In the genomic region with DNA sequence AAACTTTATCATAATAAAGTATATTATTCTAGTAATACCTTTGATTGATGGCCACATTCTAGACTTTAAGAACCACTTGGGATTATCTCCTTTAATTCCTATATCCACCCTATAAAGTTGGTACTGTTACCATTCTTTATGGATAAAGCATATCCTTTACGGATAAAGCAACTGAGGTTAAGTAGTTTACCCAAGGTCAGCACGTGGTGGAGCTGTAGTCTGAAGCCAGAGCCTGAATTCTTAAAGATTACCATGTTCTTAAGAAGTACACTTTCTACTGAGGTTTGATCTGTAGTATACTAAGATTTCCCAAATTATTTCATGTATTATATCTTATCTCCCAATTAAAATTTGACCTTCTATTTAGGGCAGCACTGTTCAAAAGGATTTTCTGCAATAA, we compare ENCODE assay signal across 9 cellular contexts. TPM values are rescaled to one million over a fixed set of nuclear protein-coding genes. Genes with fewer than 3 reads are reported as not detected.
A peak's percentile ranks its signal among the peaks of the same experiment; 100 is the strongest.
DNase-seq lines count a peak whose midpoint lies in the region; FAIRE-seq and TF ChIP-seq lines count a peak whose summit lies in the region.
"Had no signal": no experiment of that assay in that cellular context is flagged by ENCODE, and none has a peak within 500 bp of the region (broad histone marks: within the 10 kb centered on the region; RNA-seq: fewer than 3 reads in every experiment).

No MANE protein-coding gene starts in this region.

- 8 to 27% (median 17%) methylated on average over 2 of the region's 2 CpGs for WGBS in stomach, 5 donors

- no peaks in the 10 kb centered on the region for H3K36me3 ChIP-seq in endothelial cell of umbilical vein (ENCODE audit: control insufficient read depth in 2 of 2, extremely low read depth in 1 of 2, insufficient read depth in 2 of 2, low read length in 2 of 2)
- H3K36me3 ChIP-seq in stomach = no peaks in the 10 kb centered on the region

- H3K27ac ChIP-seq in endothelial cell of umbilical vein (ENCODE audit: insufficient read depth, low read depth, low read length) = no peak overlapping the region
- no peak overlapping the region for H3K27ac ChIP-seq in stomach

- TF ChIP-seq POLR2A in endothelial cell of umbilical vein (IDR thresholded peaks at IDR 0.05; ENCODE audit: low read depth, low read length) (no peak), stomach (IDR thresholded peaks at IDR 0.05) (no peak)

- no peak overlapping the region for H3K4me3 ChIP-seq in endothelial cell of umbilical vein (replicated peaks in 1 of 3; ENCODE audit: insufficient read depth in 1 of 3, low read depth in 1 of 3, low read length in 3 of 3)
- no peak overlapping the region for H3K4me3 ChIP-seq in stomach

- peak overlapping the region; percentile 54 for H3K27ac Mint-ChIP-seq in activated naive CD8-positive, alpha-beta T cell
- H3K27ac Mint-ChIP-seq in activated naive CD8-positive, alpha-beta T cell treated with anti-CD3 and anti-CD28 coated beads for 36 hours = no peak overlapping the region

- peaks cover 40% of the 10 kb centered on the region for H3K4me1 Mint-ChIP-seq in activated naive CD8-positive, alpha-beta T cell (ENCODE audit: low read depth)
- peaks cover 32% of the 10 kb centered on the region for H3K4me1 Mint-ChIP-seq in activated naive CD8-positive, alpha-beta T cell treated with anti-CD3 and anti-CD28 coated beads for 36 hours

- no peaks in the 10 kb centered on the region for H3K9me3 Mint-ChIP-seq in activated naive CD8-positive, alpha-beta T cell (ENCODE audit: low read depth)
- H3K9me3 Mint-ChIP-seq in activated naive CD8-positive, alpha-beta T cell treated with anti-CD3 and anti-CD28 coated beads for 36 hours = no peaks in the 10 kb centered on the region

- H3K4me1 ChIP-seq in endothelial cell of umbilical vein (ENCODE audit: control insufficient read depth, extremely low read depth, insufficient read depth, low read length) (peaks cover 20% of the 10 kb centered on the region), stomach (peaks cover 12 to 35% (median 20%) of the 10 kb centered on the region in 4 donors)

- POLR2A ChIA-PET in endothelial cell of umbilical vein (lab: Charles Lee) = no interaction called here

- dilution Hi-C loops in endothelial cell of umbilical vein (cut with MboI; ENCODE audit: extremely low pct_ligation_motif_present, low sequenced_read_pairs) = no loop called here

- no peaks in the 10 kb centered on the region for H3K9me1 ChIP-seq in endothelial cell of umbilical vein (replicated peaks; ENCODE audit: control insufficient read depth, extremely low read depth, insufficient read depth, low read length)

- no peak overlapping the region for H3K4me2 ChIP-seq in endothelial cell of umbilical vein (ENCODE audit: insufficient read depth, low read length)

- no peak for TF ChIP-seq EP300 in stomach (IDR thresholded peaks at IDR 0.05)

- H2AFZ ChIP-seq in endothelial cell of umbilical vein (ENCODE audit: low read depth, low read length) = no peak overlapping the region

- H3K36me3 Mint-ChIP-seq in activated naive CD8-positive, alpha-beta T cell = peaks cover 5% of the 10 kb centered on the region
- H3K36me3 Mint-ChIP-seq in activated naive CD8-positive, alpha-beta T cell treated with anti-CD3 and anti-CD28 coated beads for 36 hours = peaks cover 15% of the 10 kb centered on the region

- H4K20me1 ChIP-seq in endothelial cell of umbilical vein (replicated peaks; ENCODE audit: control insufficient read depth, extremely low read depth, insufficient read depth, low read length) = no peaks in the 10 kb centered on the region

- H3K27me3 ChIP-seq in endothelial cell of umbilical vein (ENCODE audit: control insufficient read depth in 2 of 2, insufficient read depth in 2 of 2, low read length in 2 of 2) = no peaks in the 10 kb centered on the region
- no peaks in the 10 kb centered on the region for H3K27me3 ChIP-seq in stomach

- peaks cover 18% of the 10 kb centered on the region for H3K79me2 ChIP-seq in endothelial cell of umbilical vein (ENCODE audit: control insufficient read depth, insufficient read depth, low read length)

- intact Hi-C loops in endothelial cell of umbilical vein (cut with micrococcal nuclease) = loop anchor here (10.0 kb wide), 1 partner anchor 387 kb away; no protein-coding TSS in a partner anchor
- intact Hi-C loops in stomach (cut with DNase I; ENCODE audit: low total_unique reads) = loop anchor here (10.0 kb wide), 1 partner anchor 187 kb away; no protein-coding TSS in a partner anchor
- intact Hi-C loops in posterior cingulate gyrus (cut with DNase I) = no loop called here

- no peak for FAIRE-seq in endothelial cell of umbilical vein (lab: Jason Lieb, UNC)

- TF ChIP-seq CTCF in endothelial cell of umbilical vein (IDR thresholded peaks at IDR 0.05; ENCODE audit: extremely low read depth in 1 of 2, insufficient read depth in 1 of 2, low read depth in 1 of 2, low read length in 2 of 2) = peak; percentile 19 to 24
- TF ChIP-seq CTCF in stomach (IDR thresholded peaks at IDR 0.05) = peak in 2 of 7 experiments; percentile 24 to 42

- no peak overlapping the region for H3K4me3 Mint-ChIP-seq in activated naive CD8-positive, alpha-beta T cell
- no peak overlapping the region for H3K4me3 Mint-ChIP-seq in activated naive CD8-positive, alpha-beta T cell treated with anti-CD3 and anti-CD28 coated beads for 36 hours

- no peak overlapping the region for H3K9ac ChIP-seq in endothelial cell of umbilical vein (replicated peaks; ENCODE audit: extremely low read depth, insufficient read depth, low read length)

- H3K9me3 ChIP-seq in endothelial cell of umbilical vein (replicated peaks; ENCODE audit: control insufficient read depth, insufficient read depth, low read length) (no peaks in the 10 kb centered on the region), stomach (no peaks in the 10 kb centered on the region)

- H3K27me3 Mint-ChIP-seq in activated naive CD8-positive, alpha-beta T cell = no peaks in the 10 kb centered on the region
- no peaks in the 10 kb centered on the region for H3K27me3 Mint-ChIP-seq in activated naive CD8-positive, alpha-beta T cell treated with anti-CD3 and anti-CD28 coated beads for 36 hours

- DNase-seq in activated naive CD8-positive, alpha-beta T cell treated with anti-CD3 and anti-CD28 coated beads for 36 hours = no peak
- DNase-seq in NCI-H2227 treated with DMSO at 0.1 percent for 48 hours (lab: John Stamatoyannopoulos, UW) = peak; percentile 9
- peak; percentile 69 for DNase-seq in endothelial cell of umbilical vein (ENCODE audit: low read depth, low spot score)
- peak; percentile 37 for DNase-seq in stomach
- no peak for DNase-seq in posterior cingulate gyrus
- no peak for DNase-seq in NCI-H1930 (lab: John Stamatoyannopoulos, UW)
- no peak for DNase-seq in stimulated activated CD8-positive, alpha-beta memory T cell treated with anti-CD3 and anti-CD28 coated beads, Interleukin-4, amount 100 ng/mL, for 48 hours
- DNase-seq: DMS53 had no signal

- CTCF ChIA-PET in endothelial cell of umbilical vein (lab: Charles Lee) = interaction anchor here (0.7 to 11.1 kb wide), 18 partner anchors 14 to 199 kb away, joined by 3 to 138 read pairs (median 4); a partner anchor contains a TSS

- no TSS peak for BruUV-seq in endothelial cell of umbilical vein (replicated peaks; lab: Mats Ljungman, UMichigan)

TF ChIP-seq in endothelial cell of umbilical vein, 7 proteins besides CTCF, POLR2A, EP300 and RAD21:
- TF ChIP-seq FOS (IDR thresholded peaks at IDR 0.05; ENCODE audit: borderline replicate concordance, insufficient read depth, low read length) = no peak
- TF ChIP-seq, protein P1, sequence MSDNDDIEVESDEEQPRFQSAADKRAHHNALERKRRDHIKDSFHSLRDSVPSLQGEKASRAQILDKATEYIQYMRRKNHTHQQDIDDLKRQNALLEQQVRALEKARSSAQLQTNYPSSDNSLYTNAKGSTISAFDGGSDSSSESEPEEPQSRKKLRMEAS (IDR thresholded peaks at IDR 0.05; ENCODE audit: insufficient read depth, insufficient read length) = no peak
- TF ChIP-seq MYC (IDR thresholded peaks at IDR 0.05; ENCODE audit: low read depth, low read length) = no peak
- TF ChIP-seq JUN (IDR thresholded peaks at IDR 0.05; ENCODE audit: borderline replicate concordance, insufficient read depth, insufficient read length, low read depth) = no peak
- no peak for TF ChIP-seq POLR2AphosphoS5 (IDR thresholded peaks at IDR 0.05; ENCODE audit: insufficient read depth, low read depth, low read length)
- TF ChIP-seq GATA2 (IDR thresholded peaks at IDR 0.05; ENCODE audit: insufficient read depth, insufficient read length, low read depth, low read length) = no peak
- no peak for TF ChIP-seq EZH2 (IDR thresholded peaks at IDR 0.05; ENCODE audit: borderline replicate concordance, low read depth, low read length, severe bottlenecking)

RNA-seq across cellular contexts. Expression of a gene that starts 3.0 kb away (rescaled TPM):
- 10 to 100 TPM; 73.7 to 76.4 TPM for total RNA-seq in activated naive CD8-positive, alpha-beta T cell treated with anti-CD3 and anti-CD28 coated beads for 36 hours
- total RNA-seq in endothelial cell of umbilical vein (58.2 and 71.2 TPM in 2 replicates), stomach (100 to 1,000 TPM in 1 of 5 donors, 10 to 100 TPM in 3, 1 to 10 TPM in 1; 1.2 to 131 (median 27.5) TPM)
- polyA plus RNA-seq in endothelial cell of umbilical vein (20.3 and 27.7 TPM in 2 replicates), stomach (10 to 100 TPM; 13.7 to 26.0 (median 17.6) TPM)
- 25.3 and 29.9 TPM in 2 replicates for polyA plus RNA-seq in endothelial cell of umbilical vein (2011; cell fraction: cytosol; rRNA removed)
- 57.9 and 62.1 TPM in 2 replicates for polyA plus RNA-seq in endothelial cell of umbilical vein (2011; cell fraction: nucleus; rRNA removed)
- 39.7 and 40.1 TPM in 2 replicates for polyA plus RNA-seq in endothelial cell of umbilical vein (2012)
- polyA minus RNA-seq in endothelial cell of umbilical vein = 111 and 159 TPM in 2 replicates
- 52.8 TPM for polyA minus RNA-seq in endothelial cell of umbilical vein (2011; cell fraction: cytosol; rRNA and poly(A)+ RNA removed)
- 62.9 and 65.0 TPM in 2 replicates for polyA minus RNA-seq in endothelial cell of umbilical vein (2011; cell fraction: nucleus; rRNA and poly(A)+ RNA removed)

RNA-seq across cellular contexts. Expression of a gene that starts 38.4 kb away (rescaled TPM):
- total RNA-seq in activated naive CD8-positive, alpha-beta T cell treated with anti-CD3 and anti-CD28 coated beads for 36 hours = not detected
- total RNA-seq in endothelial cell of umbilical vein = not detected in 2 replicates
- polyA plus RNA-seq in endothelial cell of umbilical vein = 0.03 and 0.07 TPM in 2 replicates
- 0.03 TPM in 2 replicates for polyA plus RNA-seq in endothelial cell of umbilical vein (2011; cell fraction: cytosol; rRNA removed)
- polyA plus RNA-seq in endothelial cell of umbilical vein (2011; cell fraction: nucleus; rRNA removed) = 0.10 and 0.26 TPM in 2 replicates
- 0.74 and 0.92 TPM in 2 replicates for polyA plus RNA-seq in endothelial cell of umbilical vein (2012)
- polyA minus RNA-seq in endothelial cell of umbilical vein = not detected in 2 replicates
- not detected for polyA minus RNA-seq in endothelial cell of umbilical vein (2011; cell fraction: cytosol; rRNA and poly(A)+ RNA removed)
- polyA minus RNA-seq in endothelial cell of umbilical vein (2011; cell fraction: nucleus; rRNA and poly(A)+ RNA removed) = not detected in 2 replicates
- 1 to 10 TPM in 3 of 5 donors, not detected in 2; 1.0 to 1.7 (median 1.3) TPM for total RNA-seq in stomach
- polyA plus RNA-seq in stomach = 1 to 10 TPM in 2 of 3 donors, under 1 TPM in 1; 0.83 to 3.8 (median 1.1) TPM

Comparison
In these comparisons a context has a peak if more than half of its experiments do, and no peak if none do; other contexts are left out.
1. DNase-seq: peak in NCI-H2227 treated with DMSO at 0.1 percent for 48 hours (single experiment), endothelial cell of umbilical vein (single experiment) and stomach (single experiment); none in activated naive CD8-positive, alpha-beta T cell treated with anti-CD3 and anti-CD28 coated beads for 36 hours (single experiment), posterior cingulate gyrus (0 of 10), NCI-H1930 (0 of 2) and stimulated activated CD8-positive, alpha-beta memory T cell treated with anti-CD3 and anti-CD28 coated beads, Interleukin-4, amount 100 ng/mL, for 48 hours (single experiment).